Comparison of ENCODE assay signal across 19 cellular contexts in genomic region chr12:50013361-50014147, GRCh38.
A peak's percentile ranks its signal among the peaks of the same experiment; 100 is the strongest.
DNase-seq lines count a peak whose midpoint lies in the region; ATAC-seq, FAIRE-seq and TF ChIP-seq lines count a peak whose summit lies in the region.
"Had no signal": no experiment of that assay in that cellular context is flagged by ENCODE, and none has a peak within 500 bp of the region (broad histone marks: within the 10 kb centered on the region; RNA-seq: fewer than 3 reads in every experiment).

No MANE protein-coding gene starts in this region.

- peak; percentile 93 to 94 for ATAC-seq in activated CD4-positive, CD25-positive, alpha-beta regulatory T cell treated with anti-CD3 and anti-CD28 coated beads, Interleukin-2, amount 50 U/mL, for 24 hours

- peak overlapping the region; percentile 67 for H3K27ac ChIP-seq in caudate nucleus (ENCODE audit: low read depth, low read length)
- H3K27ac ChIP-seq: prostate gland had no signal

- no peak overlapping the region for H2AFZ ChIP-seq in Loucy (ENCODE audit: low read length)

- H3K79me2 ChIP-seq in Loucy (ENCODE audit: insufficient read depth, low read length) = peaks cover 93% of the 10 kb centered on the region

- no peak for DNase-seq in activated CD4-positive, CD25-positive, alpha-beta regulatory T cell treated with anti-CD3 and anti-CD28 coated beads, Interleukin-2, amount 50 U/mL, for 72 hours
- DNase-seq in caudate nucleus (lab: John Stamatoyannopoulos, UW) (peak in 2 of 61 donors; percentile 9 to 16), pons (ENCODE audit: low spot score) (peak; percentile 70), NAMALWA (ENCODE audit: low spot score) (no peak), RCC 7860 (ENCODE audit: low spot score) (no peak), NCI-H82 (lab: John Stamatoyannopoulos, UW) (no peak)
- DNase-seq: activated CD4-positive, alpha-beta T cell treated with anti-CD3 and anti-CD28 coated beads for 4 hours; amniotic stem cell; COR-L47; hippocampal formation; Kasumi-1; NCI-H2029 treated with DMSO at 0.1 percent for 48 hours; NCI-H69; RPMI8226; stimulated activated CD4-positive, alpha-beta T cell treated with anti-CD3 and anti-CD28 coated beads, Interleukin-12 subunit alpha, Interleukin-12 subunit beta, amount 100 ng/mL, for 4 hours had no signal

- 0 out of 2 replicates have a peak, but pooled peaks cover 2% of the 10 kb centered on the region for H3F3A ChIP-seq in Loucy (ENCODE audit: low read depth)

- no peak for TF ChIP-seq CTCF in Loucy (conservative IDR thresholded peaks at IDR 0.05; ENCODE audit: low read length)

- no peak for FAIRE-seq in RCC 7860 (lab: Jason Lieb, UNC)
- FAIRE-seq: A204.1 had no signal

- no peak overlapping the region for H3K4me3 ChIP-seq in Loucy (ENCODE audit: low read length, poor library complexity, severe bottlenecking)
- H3K4me3 ChIP-seq: prostate gland had no signal

- no peaks in the 10 kb centered on the region for H3K9me2 ChIP-seq in Loucy (replicated peaks; ENCODE audit: low read depth, low read length)

- peaks cover 61% of the 10 kb centered on the region for H3K36me3 ChIP-seq in Loucy (ENCODE audit: insufficient read depth, low read length)
- H3K36me3 ChIP-seq: prostate gland had no signal

- H3K27me3 ChIP-seq in Loucy (ENCODE audit: insufficient read depth, low read length, poor library complexity, severe bottlenecking) = no peaks in the 10 kb centered on the region

- H3K4me1 ChIP-seq in Loucy (ENCODE audit: insufficient read depth, low read length, poor library complexity, severe bottlenecking) = peaks cover 25% of the 10 kb centered on the region
- H3K4me1 ChIP-seq: prostate gland had no signal

- H3K9ac ChIP-seq in Loucy (ENCODE audit: low read depth, low read length, poor library complexity, severe bottlenecking) = no peak overlapping the region

- H3K9me3 ChIP-seq in Loucy (ENCODE audit: insufficient read depth, low read depth, low read length) = no peaks in the 10 kb centered on the region
- H3K9me3 ChIP-seq: prostate gland had no signal

- H3K4me2 ChIP-seq in Loucy (ENCODE audit: low read depth, low read length, poor library complexity, severe bottlenecking) = peak overlapping the region; percentile 42

- H4K20me1 ChIP-seq in Loucy (ENCODE audit: insufficient read depth, low read length, poor library complexity, severe bottlenecking) = peaks cover 22% of the 10 kb centered on the region
